ENCODE assay signal across 8 cellular contexts in genomic region chr10:5685764-5686240, GRCh38. TPM values are rescaled to one million over a fixed set of nuclear protein-coding genes. Genes with fewer than 3 reads are reported as not detected.
DNase-seq lines count a peak whose midpoint lies in the region; ATAC-seq and TF ChIP-seq lines count a peak whose summit lies in the region.

No MANE protein-coding gene starts in this region.

- peaks cover 45% of the 10 kb centered on the region for H3K4me1 Mint-ChIP-seq in activated naive CD4-positive, alpha-beta T cell treated with anti-CD3 and anti-CD28 coated beads, Interleukin-2, amount 10 ng/mL, durations not matched to agents 7 days and 5 days
- peaks cover 53% of the 10 kb centered on the region for H3K4me1 Mint-ChIP-seq in activated CD8-positive, alpha-beta T cell treated with anti-CD3 and anti-CD28 coated beads for 36 hours (ENCODE audit: low read depth)
- H3K4me1 Mint-ChIP-seq in immature natural killer cell: peaks cover 43 to 56% of the 10 kb centered on the region in 2 donors

- peak overlapping the region; percentile 96 for H3K4me3 Mint-ChIP-seq in activated naive CD4-positive, alpha-beta T cell treated with anti-CD3 and anti-CD28 coated beads, Interleukin-2, amount 10 ng/mL, durations not matched to agents 7 days and 5 days
- peak overlapping the region; percentile 87 for H3K4me3 Mint-ChIP-seq in activated CD8-positive, alpha-beta T cell treated with anti-CD3 and anti-CD28 coated beads for 36 hours
- H3K4me3 Mint-ChIP-seq in immature natural killer cell: peak overlapping the region; percentile 93 to 99 (median 95)

- no peaks in the 10 kb centered on the region for H3K27me3 Mint-ChIP-seq in activated naive CD4-positive, alpha-beta T cell treated with anti-CD3 and anti-CD28 coated beads, Interleukin-2, amount 10 ng/mL, durations not matched to agents 7 days and 5 days
- no peaks in the 10 kb centered on the region for H3K27me3 Mint-ChIP-seq in activated CD8-positive, alpha-beta T cell treated with anti-CD3 and anti-CD28 coated beads for 36 hours
- peaks cover 6 to 14% (median 14%) of the 10 kb centered on the region in 3 donors for H3K27me3 Mint-ChIP-seq in immature natural killer cell (ENCODE audit: low read depth in 3 of 3)

- DNase-seq in activated naive CD4-positive, alpha-beta T cell treated with anti-CD3 and anti-CD28 coated beads, Interleukin-2, amount 10 ng/mL, durations not matched to agents 7 days and 5 days: no peak
- no peak for DNase-seq in activated naive CD4-positive, alpha-beta T cell treated with anti-CD3 and anti-CD28 coated beads, Interleukin-2, amount 50 U/mL, for 16 hours
- no peak for DNase-seq in activated CD8-positive, alpha-beta T cell treated with anti-CD3 and anti-CD28 coated beads for 36 hours
- DNase-seq in immature natural killer cell: peak in 1 of 3 donors; percentile 9
- no peak for DNase-seq in thoracic aorta (ENCODE audit: low spot score)
- no peak for DNase-seq in NCI-H748 treated with DMSO at 0.1 percent for 48 hours (lab: John Stamatoyannopoulos, UW)

- no peaks in the 10 kb centered on the region for H3K36me3 ChIP-seq in thoracic aorta

- peaks cover 5% of the 10 kb centered on the region for H3K36me3 Mint-ChIP-seq in activated naive CD4-positive, alpha-beta T cell treated with anti-CD3 and anti-CD28 coated beads, Interleukin-2, amount 10 ng/mL, durations not matched to agents 7 days and 5 days
- peaks cover 14% of the 10 kb centered on the region for H3K36me3 Mint-ChIP-seq in activated CD8-positive, alpha-beta T cell treated with anti-CD3 and anti-CD28 coated beads for 36 hours (ENCODE audit: low read depth)
- H3K36me3 Mint-ChIP-seq in immature natural killer cell: no peaks in the 10 kb centered on the region

- no peaks in the 10 kb centered on the region for H3K9me3 Mint-ChIP-seq in activated naive CD4-positive, alpha-beta T cell treated with anti-CD3 and anti-CD28 coated beads, Interleukin-2, amount 10 ng/mL, durations not matched to agents 7 days and 5 days
- H3K9me3 Mint-ChIP-seq in activated CD8-positive, alpha-beta T cell treated with anti-CD3 and anti-CD28 coated beads for 36 hours: no peaks in the 10 kb centered on the region
- no peaks in the 10 kb centered on the region for H3K9me3 Mint-ChIP-seq in immature natural killer cell

- intact Hi-C loops in activated CD8-positive, alpha-beta T cell treated with anti-CD3 and anti-CD28 coated beads for 36 hours (cut with micrococcal nuclease): loop anchor here (10.0 kb wide), 1 partner anchor 129 kb away; the partner anchor contains the start of gene GDI2

- no peaks in the 10 kb centered on the region for H3K27me3 ChIP-seq in thoracic aorta (replicated peaks; ENCODE audit: insufficient read depth)

- H3K4me1 ChIP-seq in thoracic aorta (ENCODE audit: control insufficient read depth in 1 of 2, low read depth in 2 of 2): peaks cover 9 to 28% of the 10 kb centered on the region in 2 donors

- H3K9me3 ChIP-seq in thoracic aorta: no peaks in the 10 kb centered on the region

- H3K27ac ChIP-seq in thoracic aorta: peak overlapping the region; percentile 83 to 88

- H3K4me3 ChIP-seq in thoracic aorta: peak overlapping the region; percentile 97

- CTCF ChIA-PET in activated naive CD4-positive, alpha-beta T cell treated with anti-CD3 and anti-CD28 coated beads, Interleukin-2, amount 10 ng/mL, durations not matched to agents 7 days and 5 days (lab: Charles Lee): no interaction called here
- CTCF ChIA-PET in activated CD8-positive, alpha-beta T cell treated with anti-CD3 and anti-CD28 coated beads for 36 hours (lab: Charles Lee): interaction anchor here (1.0 kb wide), 1 partner anchor 38 kb away, joined by 3 read pairs; no protein-coding TSS in a partner anchor

- ATAC-seq in activated CD8-positive, alpha-beta T cell treated with anti-CD3 and anti-CD28 coated beads for 36 hours: no peak
- ATAC-seq in thoracic aorta (ENCODE audit: insufficient number of reproducible peaks, low FRiP score, low read depth) (no peak), HG02970 (IDR thresholded peaks at IDR 0.05; ENCODE audit: low FRiP score, unreplicated experiment) (no peak), GM21825 (IDR thresholded peaks at IDR 0.05; ENCODE audit: unreplicated experiment) (no peak)

- peak overlapping the region; percentile 99 for H3K27ac Mint-ChIP-seq in activated naive CD4-positive, alpha-beta T cell treated with anti-CD3 and anti-CD28 coated beads, Interleukin-2, amount 10 ng/mL, durations not matched to agents 7 days and 5 days
- H3K27ac Mint-ChIP-seq in activated CD8-positive, alpha-beta T cell treated with anti-CD3 and anti-CD28 coated beads for 36 hours: peak overlapping the region; percentile 91
- peak overlapping the region; percentile 93 to 98 (median 96) for H3K27ac Mint-ChIP-seq in immature natural killer cell

- peak; percentile 24 for TF ChIP-seq CTCF in activated CD8-positive, alpha-beta T cell treated with anti-CD3 and anti-CD28 coated beads for 36 hours (IDR thresholded peaks at IDR 0.05)
- TF ChIP-seq CTCF in thoracic aorta (IDR thresholded peaks at IDR 0.05): no peak

- POLR2A ChIA-PET in activated CD8-positive, alpha-beta T cell treated with anti-CD3 and anti-CD28 coated beads for 36 hours (lab: Charles Lee): interaction anchor here (1.0 to 1.2 kb wide), 2 partner anchors 25 to 115 kb away, joined by 3 read pairs; no protein-coding TSS in a partner anchor

RNA-seq across cellular contexts. Expression of gene TASOR2, which starts 1.2 kb away (rescaled TPM):
- total RNA-seq in activated CD8-positive, alpha-beta T cell treated with anti-CD3 and anti-CD28 coated beads for 36 hours: 10 to 100 TPM; 61.4 to 69.9 TPM
- polyA plus RNA-seq in immature natural killer cell: 10 to 100 TPM in 2 of 3 donors, under 1 TPM in 1; 0.27 to 20.1 (median 13.7) TPM
- 100 to 1,000 TPM in 1 of 2 donors, 10 to 100 TPM in 1; 43.9 to 123 TPM for total RNA-seq in thoracic aorta

RNA-seq across cellular contexts. Expression of gene ASB13, which starts 19.4 kb away (rescaled TPM):
- 1 to 10 TPM; 8.9 to 9.2 TPM for total RNA-seq in activated CD8-positive, alpha-beta T cell treated with anti-CD3 and anti-CD28 coated beads for 36 hours
- 1 to 10 TPM in 2 of 3 donors, not detected in 1; 2.8 to 4.1 TPM for polyA plus RNA-seq in immature natural killer cell
- total RNA-seq in thoracic aorta: 10 to 100 TPM; 15.8 to 16.0 TPM
